Comparison of ENCODE assay signal across 25 cellular contexts in the genomic region with DNA sequence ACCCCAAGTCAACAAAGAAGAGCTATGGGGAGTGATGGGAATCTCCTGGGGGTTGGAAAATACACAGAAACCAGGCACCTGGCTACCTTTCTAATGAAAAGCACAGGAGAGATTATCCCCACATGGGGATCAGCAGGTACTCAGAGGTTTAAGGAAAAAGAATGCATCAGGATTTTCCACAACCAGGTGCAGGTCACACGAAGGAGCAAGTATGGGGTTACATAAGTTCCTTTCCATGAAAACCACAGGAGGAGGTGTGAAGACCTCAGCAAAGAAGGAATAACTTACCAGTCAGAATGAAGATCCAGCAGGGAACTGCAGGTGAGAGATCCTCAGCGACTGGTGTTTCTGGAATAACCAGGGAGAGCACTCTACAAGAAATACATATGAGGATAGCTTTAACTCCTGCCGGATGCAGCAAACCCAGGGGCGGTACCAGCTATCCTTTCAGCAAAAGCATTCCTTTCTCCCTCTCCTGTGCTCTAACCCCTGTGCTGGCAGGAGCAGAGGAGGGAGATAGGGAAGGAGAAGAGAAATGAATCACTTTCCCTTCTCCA.
DNase-seq lines count a peak whose midpoint lies in the region; ATAC-seq and TF ChIP-seq lines count a peak whose summit lies in the region.
"Had no signal": no experiment of that assay in that cellular context is flagged by ENCODE, and none has a peak within 500 bp of the region (broad histone marks: within the 10 kb centered on the region; RNA-seq: fewer than 3 reads in every experiment).

No MANE protein-coding gene starts in this region.

- H3K27me3 Mint-ChIP-seq in endodermal cell (ENCODE audit: insufficient read depth): no peaks in the 10 kb centered on the region
- H3K27me3 Mint-ChIP-seq: activated CD4-positive, alpha-beta memory T cell treated with anti-CD3 and anti-CD28 coated beads for 36 hours; CD4-positive, CD25-positive, alpha-beta regulatory T cell had no signal

- TF ChIP-seq CTCF in cardiac muscle cell (IDR thresholded peaks at IDR 0.05; ENCODE audit: low read depth, low read length): no peak
- no peak for TF ChIP-seq CTCF in endodermal cell (conservative IDR thresholded peaks at IDR 0.05)

- H3K36me3 ChIP-seq in cardiac muscle cell (no peaks in the 10 kb centered on the region), endodermal cell (ENCODE audit: control insufficient read depth, insufficient read depth, low read length) (no peaks in the 10 kb centered on the region)
- H3K36me3 ChIP-seq: left ventricle myocardium inferior, thoracic aorta had no signal

- H3K9me3 Mint-ChIP-seq in endodermal cell: no peaks in the 10 kb centered on the region
- H3K9me3 Mint-ChIP-seq: activated naive CD4-positive, alpha-beta T cell treated with anti-CD3 and anti-CD28 coated beads, Interleukin-2, amount 10 ng/mL, durations not matched to agents 7 days and 5 days had no signal

- H3K27ac Mint-ChIP-seq in endodermal cell: peak overlapping the region; percentile 50
- H3K27ac Mint-ChIP-seq: activated CD4-positive, alpha-beta memory T cell treated with anti-CD3 and anti-CD28 coated beads for 36 hours; activated naive CD4-positive, alpha-beta T cell treated with anti-CD3 and anti-CD28 coated beads, Interleukin-2, amount 10 ng/mL, durations not matched to agents 7 days and 5 days; CD4-positive, CD25-positive, alpha-beta regulatory T cell; naive B cell had no signal

- no peaks in the 10 kb centered on the region for H3K36me3 Mint-ChIP-seq in endodermal cell (ENCODE audit: low read depth)
- H3K36me3 Mint-ChIP-seq: activated CD4-positive, alpha-beta memory T cell treated with anti-CD3 and anti-CD28 coated beads for 36 hours; activated naive CD4-positive, alpha-beta T cell treated with anti-CD3 and anti-CD28 coated beads, Interleukin-2, amount 10 ng/mL, durations not matched to agents 7 days and 5 days; CD4-positive, CD25-positive, alpha-beta regulatory T cell; naive B cell had no signal

- peaks cover 18% of the 10 kb centered on the region for H3K4me1 Mint-ChIP-seq in endodermal cell
- H3K4me1 Mint-ChIP-seq: activated naive CD4-positive, alpha-beta T cell treated with anti-CD3 and anti-CD28 coated beads, Interleukin-2, amount 10 ng/mL, durations not matched to agents 7 days and 5 days; CD4-positive, CD25-positive, alpha-beta regulatory T cell; naive B cell had no signal

- DNase-seq in cardiac muscle cell (ENCODE audit: low read depth in 1 of 2, low spot score in 1 of 2): peak; percentile 5 to 11
- DNase-seq in left ventricle myocardium superior: no peak
- peak; percentile 83 for DNase-seq in endodermal cell
- DNase-seq in iPS-NIHi11 (ENCODE audit: low spot score): peak; percentile 58
- DNase-seq in caudate nucleus (lab: John Stamatoyannopoulos, UW): no peak
- DNase-seq in anterior cingulate cortex (lab: John Stamatoyannopoulos, UW): no peak
- DNase-seq in NCI-H1930 (lab: John Stamatoyannopoulos, UW): no peak
- DNase-seq: activated CD4-positive, alpha-beta memory T cell treated with anti-CD3 and anti-CD28 coated beads for 36 hours; activated CD8-positive, alpha-beta memory T cell treated with anti-CD3 and anti-CD28 coated beads, Interleukin-2, amount 50 U/mL, for 4 hours; activated naive CD4-positive, alpha-beta T cell treated with anti-CD3 and anti-CD28 coated beads, Interleukin-2, amount 10 ng/mL, durations not matched to agents 7 days and 5 days; amniotic stem cell; CD4-positive, CD25-positive, alpha-beta regulatory T cell; dermis blood vessel endothelial cell; GOT3; left ventricle myocardium inferior; naive B cell; NCI-H1105; NCI-H2029; NCI-H774; stimulated activated naive CD8-positive, alpha-beta T cell treated with anti-CD3 and anti-CD28 coated beads, Interleukin-15, Interleukin-2, amounts not matched to agents 100 U/mL and 50 U/mL, for 24 hours; T-helper 1 cell had no signal

- WGBS in endodermal cell (ENCODE audit: insufficient coverage in 1 of 2, insufficient read length in 1 of 2), 2 experiments: 13 to 26% methylated on average over 1 to 4 of the region's 4 CpGs

- no peaks in the 10 kb centered on the region for H3K27me3 ChIP-seq in cardiac muscle cell
- H3K27me3 ChIP-seq in endodermal cell (ENCODE audit: control insufficient read depth, insufficient read depth, low read length, poor library complexity, severe bottlenecking): no peaks in the 10 kb centered on the region

- no peak overlapping the region for H3K9ac ChIP-seq in endodermal cell (ENCODE audit: extremely low read depth, low read length, poor library complexity, severe bottlenecking)

- no peak for ATAC-seq in left ventricle myocardium superior
- ATAC-seq in GM21515 (IDR thresholded peaks at IDR 0.05; ENCODE audit: unreplicated experiment): no peak
- ATAC-seq: GM12878; stimulated activated naive CD8-positive, alpha-beta T cell treated with anti-CD3 and anti-CD28 coated beads, Interleukin-15, Interleukin-2, amounts not matched to agents 100 U/mL and 50 U/mL, for 24 hours had no signal

- no peak overlapping the region for H3K4me3 Mint-ChIP-seq in endodermal cell
- H3K4me3 Mint-ChIP-seq: activated CD4-positive, alpha-beta memory T cell treated with anti-CD3 and anti-CD28 coated beads for 36 hours; activated naive CD4-positive, alpha-beta T cell treated with anti-CD3 and anti-CD28 coated beads, Interleukin-2, amount 10 ng/mL, durations not matched to agents 7 days and 5 days; CD4-positive, CD25-positive, alpha-beta regulatory T cell; naive B cell had no signal

- no peak overlapping the region for H3K27ac ChIP-seq in cardiac muscle cell
- H3K27ac ChIP-seq in endodermal cell (ENCODE audit: low read depth, low read length): no peak overlapping the region
- no peak overlapping the region for H3K27ac ChIP-seq in caudate nucleus (ENCODE audit: low read depth, low read length)
- H3K27ac ChIP-seq: 22Rv1, left ventricle myocardium inferior, thoracic aorta had no signal

- no peaks in the 10 kb centered on the region for H3K9me3 ChIP-seq in cardiac muscle cell (ENCODE audit: low read depth)
- H3K9me3 ChIP-seq in endodermal cell (ENCODE audit: control insufficient read depth, low read length): peaks cover under 1% of the 10 kb centered on the region
- H3K9me3 ChIP-seq: thoracic aorta had no signal

- no peaks in the 10 kb centered on the region for H3K4me1 ChIP-seq in cardiac muscle cell (ENCODE audit: low read depth)
- peaks cover 4% of the 10 kb centered on the region for H3K4me1 ChIP-seq in endodermal cell (ENCODE audit: control insufficient read depth, insufficient read depth, low read length)
- H3K4me1 ChIP-seq: left ventricle myocardium inferior had no signal

- intact Hi-C loops in left ventricle myocardium superior (cut with micrococcal nuclease): no loop called here

- H3K4me3 ChIP-seq in cardiac muscle cell (no peak overlapping the region), endodermal cell (ENCODE audit: low read length) (peak overlapping the region; percentile 24)
- H3K4me3 ChIP-seq: GM12878, left ventricle myocardium inferior, thoracic aorta had no signal

Comparison
In these comparisons a context has a peak if more than half of its experiments do, and no peak if none do; other contexts are left out.
1. DNase-seq: peak in cardiac muscle cell (2 of 2), endodermal cell (single experiment) and iPS-NIHi11 (single experiment); none in left ventricle myocardium superior (single experiment), caudate nucleus (0 of 61), anterior cingulate cortex (0 of 58) and NCI-H1930 (0 of 2).